In genomic region chr19:18089096-18089541, GRCh38 we compare ENCODE assay signal across 9 cellular contexts. TPM values are rescaled to one million over a fixed set of nuclear protein-coding genes. Genes with fewer than 3 reads are reported as not detected.
A peak's percentile ranks its signal among the peaks of the same experiment; 100 is the strongest.
DNase-seq lines count a peak whose midpoint lies in the region; ATAC-seq and TF ChIP-seq lines count a peak whose summit lies in the region.
"Not testable (repeated sequence)": the region's sequence is repeated elsewhere in the genome, so short reads cannot be mapped to it uniquely, and the experiment has no call there.
"Had no signal": no experiment of that assay in that cellular context is flagged by ENCODE, and none has a peak within 500 bp of the region (broad histone marks: within the 10 kb centered on the region; RNA-seq: fewer than 3 reads in every experiment).

No MANE protein-coding gene starts in this region.

- 55 to 62% (median 58%) methylated on average over 11 of the region's 11 CpGs for WGBS in adrenal gland, 4 donors

- not testable (repeated sequence) for H3K4me1 Mint-ChIP-seq in GM23338
- peaks cover 77% of the 10 kb centered on the region for H3K4me1 Mint-ChIP-seq in activated CD8-positive, alpha-beta memory T cell treated with anti-CD3 and anti-CD28 coated beads, Interleukin-2, amount 10 ng/mL, durations not matched to agents 7 days and 5 days
- H3K4me1 Mint-ChIP-seq in natural killer cell treated with Interleukin-12 subunit alpha and Interleukin-12 subunit beta and Interleukin-15 and Interleukin-18, amount 100 ng/mL, for 72 hours (ENCODE audit: low read depth in 2 of 2) = peaks cover 42 to 48% of the 10 kb centered on the region in 2 donors

- CTCF ChIA-PET in activated CD8-positive, alpha-beta memory T cell treated with anti-CD3 and anti-CD28 coated beads, Interleukin-2, amount 10 ng/mL, durations not matched to agents 7 days and 5 days (lab: Charles Lee) = interaction anchor here (0.8 to 8.0 kb wide), 9 partner anchors 9 to 190 kb away, joined by 3 to 67 read pairs (median 4); partner anchors contain the start of gene MAST3

- peak; percentile 29; the same call in 1 of the 2 replicates for TF ChIP-seq POLR2A in Raji (IDR thresholded peaks at IDR 0.05; ENCODE audit: insufficient read depth, low read depth, low read length)
- not testable (repeated sequence) for TF ChIP-seq POLR2A in adrenal gland (IDR thresholded peaks at IDR 0.05)

- H3K4me1 ChIP-seq in BLaER1 treated with 17β-estradiol and CSF1 and Interleukin-3, amounts not matched to agents 10 nM and 100 nM = peaks cover 59 to 81% (median 69%) of the 10 kb centered on the region in 10 experiments
- not testable (repeated sequence) for H3K4me1 ChIP-seq in GM23338 (ENCODE audit: insufficient read depth); adrenal gland (replicated peaks in 1 of 2)

- intact Hi-C loops in adrenal gland (cut with DNase I); head of caudate nucleus (cut with DNase I): not testable (repeated sequence)

- not testable (repeated sequence) for H3K9me3 ChIP-seq in BLaER1 treated with 17β-estradiol and CSF1 and Interleukin-3, amounts not matched to agents 10 nM and 100 nM (replicated peaks in 1 of 11); adrenal gland (replicated peaks in 1 of 3)

- H3K27ac Mint-ChIP-seq in GM23338 = not testable (repeated sequence)
- H3K27ac Mint-ChIP-seq in activated CD8-positive, alpha-beta memory T cell treated with anti-CD3 and anti-CD28 coated beads, Interleukin-2, amount 10 ng/mL, durations not matched to agents 7 days and 5 days = peak overlapping the region; percentile 93
- H3K27ac Mint-ChIP-seq in natural killer cell treated with Interleukin-12 subunit alpha and Interleukin-12 subunit beta and Interleukin-15 and Interleukin-18, amount 100 ng/mL, for 72 hours = peak overlapping the region; percentile 93 to 99

- H3K9me2 ChIP-seq in GM23338 (ENCODE audit: insufficient read depth) = not testable (repeated sequence)

- peak overlapping the region in 7 of 11 experiments; percentile 31 to 57 (median 46); a peak in 11 of 22 replicates for H3K9ac ChIP-seq in BLaER1 treated with 17β-estradiol and CSF1 and Interleukin-3, amounts not matched to agents 10 nM and 100 nM

- not testable (repeated sequence) for ATAC-seq in GM23338
- peak; percentile 45 for ATAC-seq in activated CD8-positive, alpha-beta memory T cell treated with anti-CD3 and anti-CD28 coated beads, Interleukin-2, amount 10 ng/mL, durations not matched to agents 7 days and 5 days
- ATAC-seq in natural killer cell treated with Interleukin-12 subunit alpha and Interleukin-12 subunit beta and Interleukin-15 and Interleukin-18, amount 100 ng/mL, for 72 hours = peak; percentile 80 to 90

- not testable (repeated sequence) for H3F3A ChIP-seq in GM23338 (replicated peaks; ENCODE audit: low read depth)

- not testable (repeated sequence) for H3K36me3 ChIP-seq in BLaER1 treated with 17β-estradiol and CSF1 and Interleukin-3, amounts not matched to agents 10 nM and 100 nM; GM23338 (ENCODE audit: insufficient read depth); adrenal gland (replicated peaks in 1 of 2)

- H3K4me2 ChIP-seq in BLaER1 treated with 17β-estradiol and CSF1 and Interleukin-3, amounts not matched to agents 10 nM and 100 nM = peak overlapping the region; percentile 12 to 97 (median 67); a peak in 21 of 22 replicates
- H3K4me2 ChIP-seq in GM23338 = not testable (repeated sequence)

- not testable (repeated sequence) for H3K36me3 Mint-ChIP-seq in GM23338 (ENCODE audit: low read depth); activated CD8-positive, alpha-beta memory T cell treated with anti-CD3 and anti-CD28 coated beads, Interleukin-2, amount 10 ng/mL, durations not matched to agents 7 days and 5 days; natural killer cell treated with Interleukin-12 subunit alpha and Interleukin-12 subunit beta and Interleukin-15 and Interleukin-18, amount 100 ng/mL, for 72 hours

- H3K9me3 Mint-ChIP-seq in GM23338; activated CD8-positive, alpha-beta memory T cell treated with anti-CD3 and anti-CD28 coated beads, Interleukin-2, amount 10 ng/mL, durations not matched to agents 7 days and 5 days (ENCODE audit: low read depth); natural killer cell treated with Interleukin-12 subunit alpha and Interleukin-12 subunit beta and Interleukin-15 and Interleukin-18, amount 100 ng/mL, for 72 hours: not testable (repeated sequence)

- H3K27me3 Mint-ChIP-seq in GM23338 (ENCODE audit: insufficient read depth, low read depth, poor library complexity) = peaks cover 15% of the 10 kb centered on the region
- not testable (repeated sequence) for H3K27me3 Mint-ChIP-seq in activated CD8-positive, alpha-beta memory T cell treated with anti-CD3 and anti-CD28 coated beads, Interleukin-2, amount 10 ng/mL, durations not matched to agents 7 days and 5 days; natural killer cell treated with Interleukin-12 subunit alpha and Interleukin-12 subunit beta and Interleukin-15 and Interleukin-18, amount 100 ng/mL, for 72 hours

- not testable (repeated sequence) for TF ChIP-seq CTCF in GM23338 (conservative IDR thresholded peaks at IDR 0.05; ENCODE audit: low read depth in 2 of 2); adrenal gland (IDR thresholded peaks at IDR 0.05)

- H3K4me3 Mint-ChIP-seq in GM23338 = not testable (repeated sequence)
- peak overlapping the region; percentile 42 for H3K4me3 Mint-ChIP-seq in activated CD8-positive, alpha-beta memory T cell treated with anti-CD3 and anti-CD28 coated beads, Interleukin-2, amount 10 ng/mL, durations not matched to agents 7 days and 5 days
- peak overlapping the region; percentile 74 for H3K4me3 Mint-ChIP-seq in natural killer cell treated with Interleukin-12 subunit alpha and Interleukin-12 subunit beta and Interleukin-15 and Interleukin-18, amount 100 ng/mL, for 72 hours

- H2AFZ ChIP-seq in GM23338 = 0 out of 2 replicates have a peak overlapping the region, but pooled peaks have one; percentile 23

- H4K20me1 ChIP-seq in BLaER1 treated with 17β-estradiol and CSF1 and Interleukin-3, amounts not matched to agents 10 nM and 100 nM; GM23338 (replicated peaks; ENCODE audit: insufficient read depth): not testable (repeated sequence)

- not testable (repeated sequence) for H3K4me3 ChIP-seq in BLaER1 treated with 17β-estradiol and CSF1 and Interleukin-3, amounts not matched to agents 10 nM and 100 nM; GM23338; adrenal gland

- DNase-seq in GM23338 (ENCODE audit: low spot score) = not testable (repeated sequence)
- DNase-seq in activated CD8-positive, alpha-beta memory T cell treated with anti-CD3 and anti-CD28 coated beads, Interleukin-2, amount 10 ng/mL, durations not matched to agents 7 days and 5 days = peak; percentile 81
- DNase-seq in adrenal gland (peak in 5 of 7 donors; percentile 23 to 72 (median 52)), head of caudate nucleus (peak; percentile 49 to 91 (median 73))
- DNase-seq in natural killer cell treated with Interleukin-12 subunit alpha and Interleukin-12 subunit beta and Interleukin-15 and Interleukin-18, amount 100 ng/mL, for 72 hours (ENCODE audit: low spot score) = peak; percentile 89
- DNase-seq in stimulated activated CD8-positive, alpha-beta memory T cell treated with anti-CD3 and anti-CD28 coated beads, Interleukin-2, amount 100 ng/mL, for 1 hour (ENCODE audit: low read depth in 2 of 2) = peak; percentile 35 to 36

- not testable (repeated sequence) for H3K79me2 ChIP-seq in GM23338 (replicated peaks; ENCODE audit: insufficient read depth)

- peak overlapping the region in 10 of 11 experiments; percentile 66 to 91 (median 78); a peak in 20 of 22 replicates for H3K27ac ChIP-seq in BLaER1 treated with 17β-estradiol and CSF1 and Interleukin-3, amounts not matched to agents 10 nM and 100 nM
- H3K27ac ChIP-seq in GM23338 (ENCODE audit: low read depth) = not testable (repeated sequence)
- H3K27ac ChIP-seq in adrenal gland = peak overlapping the region in 1 of 5 donors; percentile 65

- H3K27me3 ChIP-seq in BLaER1 treated with 17β-estradiol and CSF1 and Interleukin-3, amounts not matched to agents 10 nM and 100 nM; GM23338 (ENCODE audit: insufficient read depth); adrenal gland: not testable (repeated sequence)

RNA-seq across cellular contexts. Expression of gene IL12RB1, which starts 2.4 kb away (rescaled TPM):
- total RNA-seq in GM23338 (2014; rRNA removed; shearing (Covaris generic)) = not detected in 2 replicates
- polyA plus RNA-seq in GM23338 (2016; fragmentation: Nextera tagmentation; extraction: Ambion mirVana) = not detected in 2 replicates
- total RNA-seq in activated CD8-positive, alpha-beta memory T cell treated with anti-CD3 and anti-CD28 coated beads, Interleukin-2, amount 10 ng/mL, durations not matched to agents 7 days and 5 days = 10 to 100 TPM; 69.9 to 76.2 TPM
- 1 to 10 TPM in 7 of 8 donors, not detected in 1; 1.4 to 7.4 (median 2.3) TPM for total RNA-seq in adrenal gland
- 1 to 10 TPM in 2 of 3 donors, under 1 TPM in 1; 0.84 to 1.8 (median 1.1) TPM for polyA plus RNA-seq in adrenal gland
- total RNA-seq in natural killer cell treated with Interleukin-12 subunit alpha and Interleukin-12 subunit beta and Interleukin-15 and Interleukin-18, amount 100 ng/mL, for 72 hours = 100 to 1,000 TPM; 109 to 124 TPM
- total RNA-seq: smooth muscle cell had no signal
- polyA plus RNA-seq: smooth muscle cell had no signal

RNA-seq across cellular contexts. Expression of gene MAST3, which starts 8.5 kb away (rescaled TPM):
- 8.8 and 9.9 TPM in 2 replicates for total RNA-seq in GM23338 (2014; rRNA removed; shearing (Covaris generic))
- polyA plus RNA-seq in GM23338 (2016; fragmentation: Nextera tagmentation; extraction: Ambion mirVana) (5.6 and 6.3 TPM in 2 replicates), adrenal gland (10 to 100 TPM in 1 of 3 donors, 1 to 10 TPM in 2; 1.8 to 19.1 (median 7.1) TPM)
- 10 to 100 TPM; 25.7 to 34.1 TPM for total RNA-seq in activated CD8-positive, alpha-beta memory T cell treated with anti-CD3 and anti-CD28 coated beads, Interleukin-2, amount 10 ng/mL, durations not matched to agents 7 days and 5 days
- 10 to 100 TPM in 6 of 8 donors, 1 to 10 TPM in 2; 6.0 to 18.6 (median 12.5) TPM for total RNA-seq in adrenal gland
- total RNA-seq in natural killer cell treated with Interleukin-12 subunit alpha and Interleukin-12 subunit beta and Interleukin-15 and Interleukin-18, amount 100 ng/mL, for 72 hours = 10 to 100 TPM; 30.3 to 31.4 TPM

Comparison
In these comparisons a context has a peak if more than half of its experiments do, and no peak if none do; other contexts are left out.
1. RNA of gene IL12RB1, which starts 2.4 kb away (total RNA-seq): 109 to 124 TPM in natural killer cell treated with Interleukin-12 subunit alpha and Interleukin-12 subunit beta and Interleukin-15 and Interleukin-18, amount 100 ng/mL, for 72 hours and 69.9 to 76.2 TPM in activated CD8-positive, alpha-beta memory T cell treated with anti-CD3 and anti-CD28 coated beads, Interleukin-2, amount 10 ng/mL, durations not matched to agents 7 days and 5 days; 1.4 to 7.4 TPM in adrenal gland and not detected in GM23338; every median in the first group is over 4 times any median in the second.